In the genomic region with DNA sequence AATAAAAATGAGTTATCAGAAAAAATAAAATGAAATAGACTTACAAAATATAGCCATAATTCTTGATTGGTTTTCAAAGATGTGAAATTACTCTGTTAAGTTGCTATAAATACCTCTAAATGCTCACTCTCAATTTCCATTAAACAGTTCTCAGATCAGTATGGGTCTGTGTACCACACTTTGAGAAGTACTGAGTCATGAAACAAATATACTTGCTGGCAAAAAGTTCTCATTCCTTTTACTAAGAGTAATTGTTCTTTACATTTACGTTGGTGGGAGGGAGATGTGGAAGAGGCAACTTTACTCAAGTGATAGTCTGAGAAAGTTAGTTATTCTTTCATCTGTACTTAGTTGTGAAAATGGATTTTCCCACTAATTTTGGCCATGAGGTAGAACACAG, we compare ENCODE assay signal across 24 cellular contexts.
DNase-seq lines count a peak whose midpoint lies in the region; ATAC-seq, FAIRE-seq and TF ChIP-seq lines count a peak whose summit lies in the region.
"Had no signal": no experiment of that assay in that cellular context is flagged by ENCODE, and none has a peak within 500 bp of the region (broad histone marks: within the 10 kb centered on the region; RNA-seq: fewer than 3 reads in every experiment).

No MANE protein-coding gene starts in this region.

- H3K27me3 ChIP-seq in osteoblast (ENCODE audit: insufficient read depth, low read length), result no peaks in the 10 kb centered on the region
- H3K27me3 ChIP-seq: esophagus squamous epithelium, neural progenitor cell, right atrium auricular region had no signal

- no peak for FAIRE-seq in RCC 7860 (lab: Jason Lieb, UNC)
- FAIRE-seq: G401.6, urothelium cell line had no signal

- H3K79me2 ChIP-seq in osteoblast (ENCODE audit: insufficient read depth, low read length), result no peaks in the 10 kb centered on the region

- no peaks in the 10 kb centered on the region for H3K36me3 ChIP-seq in osteoblast (ENCODE audit: insufficient read depth, low read length)
- H3K36me3 ChIP-seq: esophagus squamous epithelium, HAP-1, neural progenitor cell, right atrium auricular region had no signal

- DNase-seq in EH (ENCODE audit: low read depth), result peak; percentile 64
- DNase-seq in RCC 7860 (ENCODE audit: low spot score), result peak; percentile 8
- peak; percentile 33 for DNase-seq in epithelial cell of esophagus (ENCODE audit: low read depth)
- DNase-seq in osteoblast (ENCODE audit: insufficient read length, low spot score, missing footprints), result no peak
- no peak for DNase-seq in AG20443 (ENCODE audit: low spot score)
- DNase-seq in GOT3 (lab: John Stamatoyannopoulos, UW), result no peak
- DNase-seq: activated CD4-positive, alpha-beta T cell treated with anti-CD3 and anti-CD28 coated beads, Interleukin-2, amount 50 U/mL, for 48 hours; activated naive CD4-positive, alpha-beta T cell treated with anti-CD3 and anti-CD28 coated beads, Interleukin-2, amount 10 ng/mL, durations not matched to agents 7 days and 5 days; Caco-2; esophagus squamous epithelium; hypothalamus; Kasumi-1; midbrain; NCI-H146; NCI-H446; NK-92 treated with Interleukin-12 subunit alpha and Interleukin-12 subunit beta, amount 100 ng/mL, for 24 hours had no signal

- TF ChIP-seq CTCF in epithelial cell of esophagus (IDR thresholded peaks at IDR 0.05; ENCODE audit: insufficient read depth, low read depth, low read length, missing control alignments), result no peak
- no peak for TF ChIP-seq CTCF in osteoblast (IDR thresholded peaks at IDR 0.05; ENCODE audit: extremely low read depth, low read depth, low read length)

- H2AFZ ChIP-seq in osteoblast (ENCODE audit: low read length), result peak overlapping the region; percentile 16
- H2AFZ ChIP-seq: neural progenitor cell had no signal

- peaks cover 5% of the 10 kb centered on the region for H3K4me1 ChIP-seq in osteoblast (ENCODE audit: insufficient read depth, low read length)
- H3K4me1 ChIP-seq: Caco-2, esophagus squamous epithelium, HAP-1, neural progenitor cell, right atrium auricular region had no signal

- no peak for ATAC-seq in GM21786 (IDR thresholded peaks at IDR 0.05; ENCODE audit: unreplicated experiment)
- no peak for ATAC-seq in HG02642 (IDR thresholded peaks at IDR 0.05; ENCODE audit: poor library complexity, unreplicated experiment)

- peak overlapping the region; percentile 50 for H3K27ac ChIP-seq in osteoblast (ENCODE audit: low read depth, low read length)
- H3K27ac ChIP-seq: esophagus squamous epithelium, neural progenitor cell, right atrium auricular region, VCaP had no signal

- no peaks in the 10 kb centered on the region for H4K20me1 ChIP-seq in osteoblast (ENCODE audit: insufficient read depth, low read length)

- H3K4me2 ChIP-seq in osteoblast (ENCODE audit: insufficient read depth, low read length), result peak overlapping the region; percentile 56
- H3K4me2 ChIP-seq: neural progenitor cell had no signal

- no peaks in the 10 kb centered on the region for H3K9me3 ChIP-seq in osteoblast (ENCODE audit: low read depth, low read length)
- H3K9me3 ChIP-seq: Caco-2, esophagus squamous epithelium, HAP-1, right atrium auricular region had no signal

- no peak overlapping the region for H3K4me3 ChIP-seq in epithelial cell of esophagus (ENCODE audit: low read length)
- H3K4me3 ChIP-seq in osteoblast (ENCODE audit: insufficient read depth, low read length), result no peak overlapping the region
- H3K4me3 ChIP-seq: esophagus squamous epithelium, HAP-1, neural progenitor cell, right atrium auricular region had no signal

Comparison
In these comparisons a context has a peak if more than half of its experiments do, and no peak if none do; other contexts are left out.
1. DNase-seq: peak in EH (single experiment), RCC 7860 (single experiment) and epithelial cell of esophagus (single experiment); none in osteoblast (single experiment), AG20443 (single experiment) and GOT3 (single experiment).